In genomic region chr4:686371-687040, GRCh38 we compare ENCODE assay signal across 1 cellular context.
TF ChIP-seq lines count a peak whose summit lies in the region.

No MANE protein-coding gene starts in this region.

TF ChIP-seq in H1, 55 proteins besides CTCF, POLR2A, EP300 and RAD21:
- TF ChIP-seq CHD2 (IDR thresholded peaks at IDR 0.05; ENCODE audit: low read length) (no peak), SUZ12 (IDR thresholded peaks at IDR 0.05; ENCODE audit: low read length) (no peak), POLR2AphosphoS5 (IDR thresholded peaks at IDR 0.05; ENCODE audit: low read depth, low read length) (no peak), NANOG (IDR thresholded peaks at IDR 0.05; ENCODE audit: insufficient read depth, low read depth, low read length, poor library complexity, severe bottlenecking) (no peak), GABPA (IDR thresholded peaks at IDR 0.05; ENCODE audit: borderline replicate concordance, insufficient read depth, low read length) (no peak), ASH2L (IDR thresholded peaks at IDR 0.05; ENCODE audit: low read length) (no peak), EGR1 (IDR thresholded peaks at IDR 0.05; ENCODE audit: borderline replicate concordance, low read depth, low read length) (no peak), NRF1 (IDR thresholded peaks at IDR 0.05; ENCODE audit: low read depth, low read length) (no peak), ATF3 (IDR thresholded peaks at IDR 0.05; ENCODE audit: insufficient read depth, low read depth, low read length) (no peak), TBP (IDR thresholded peaks at IDR 0.05; ENCODE audit: low read depth, low read length) (no peak), TAF1 (IDR thresholded peaks at IDR 0.05; ENCODE audit: low read depth, low read length) (no peak), BRCA1 (IDR thresholded peaks at IDR 0.05; ENCODE audit: low read depth, low read length) (no peak)
